In the genomic region with DNA sequence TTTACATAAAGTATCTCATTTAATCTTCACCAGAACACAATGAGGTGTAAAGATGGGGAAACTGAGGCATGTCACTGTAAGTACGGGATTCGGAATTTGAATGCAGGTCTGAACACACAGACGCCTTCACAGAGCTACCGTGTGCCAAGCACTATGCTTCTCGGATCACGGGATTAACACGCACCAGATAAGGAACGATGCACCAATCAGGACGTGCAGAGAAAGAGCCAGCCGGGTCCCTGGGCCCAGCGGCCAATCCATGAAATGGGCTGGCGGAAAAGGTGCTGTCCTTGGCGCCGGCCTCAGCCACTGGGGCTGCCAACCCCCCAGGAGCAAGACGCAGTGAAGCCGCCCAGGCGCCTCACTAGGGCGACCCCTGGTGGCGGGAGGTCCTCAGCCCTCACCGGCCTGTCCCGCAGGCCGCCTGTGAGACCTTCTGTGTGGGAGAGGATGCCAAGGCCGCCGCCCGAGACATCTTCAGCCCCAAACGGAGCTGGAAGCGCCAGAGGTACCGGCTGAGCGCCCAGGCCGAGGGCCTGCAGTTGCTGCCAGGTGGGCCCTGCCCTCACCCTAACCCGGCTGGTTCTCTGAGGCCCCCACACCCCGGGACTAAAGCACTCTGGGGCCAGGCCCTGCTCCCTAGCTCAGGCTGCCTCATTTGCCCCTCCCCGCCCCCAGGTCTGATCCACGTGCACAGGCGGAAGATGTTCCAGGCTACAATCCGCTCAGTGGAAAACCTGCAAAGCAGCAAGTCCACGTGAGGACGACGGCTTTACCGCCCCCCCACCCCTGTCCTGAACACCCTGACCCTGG, we compare ENCODE assay signal across 6 cellular contexts. TPM values are rescaled to one million over a fixed set of nuclear protein-coding genes. Genes with fewer than 3 reads are reported as not detected.
DNase-seq lines count a peak whose midpoint lies in the region; ATAC-seq and TF ChIP-seq lines count a peak whose summit lies in the region.

No MANE protein-coding gene starts in this region.

- H3K36me3 ChIP-seq in BE2C = no peaks in the 10 kb centered on the region

- peaks cover 11% of the 10 kb centered on the region for H3K4me1 ChIP-seq in BE2C

- H3K9me3 ChIP-seq in BE2C = no peaks in the 10 kb centered on the region

- ATAC-seq in HG02678 (IDR thresholded peaks at IDR 0.05; ENCODE audit: unreplicated experiment) = peak; percentile 57

- no peaks in the 10 kb centered on the region for H3K27me3 ChIP-seq in BE2C

- DNase-seq in BE2C (peak; percentile 49), foreskin fibroblast (peak in 1 of 2 donors; percentile 54), NCI-H128 (lab: John Stamatoyannopoulos, UW; ENCODE audit: unreplicated experiment) (no peak)
- peak; percentile 81 to 82 for DNase-seq in activated CD4-positive, alpha-beta T cell treated with anti-CD3 and anti-CD28 coated beads for 24 hours (ENCODE audit: low read depth in 2 of 2)
- peak; percentile 87 to 92 for DNase-seq in stimulated activated CD4-positive, alpha-beta T cell treated with anti-CD3 and anti-CD28 coated beads, Interleukin-2, amount 100 ng/mL, for 24 hours

- H3K4me3 ChIP-seq in BE2C (ENCODE audit: low read depth, low read length) (no peak overlapping the region), foreskin fibroblast (ENCODE audit: low read depth in 1 of 2, low read length in 2 of 2) (no peak overlapping the region)

- TF ChIP-seq CTCF in BE2C (IDR thresholded peaks at IDR 0.05; ENCODE audit: low read depth, low read length) (peak; percentile 36), foreskin fibroblast (IDR thresholded peaks at IDR 0.05; ENCODE audit: low read depth, low read length) (peak; percentile 49)

RNA-seq across cellular contexts. Expression of a gene that starts 15.6 kb away (rescaled TPM):
- 41.6 TPM for polyA plus RNA-seq in BE2C (2012; ENCODE audit: insufficient read depth, insufficient read length, low read depth)

RNA-seq across cellular contexts. Expression of a gene that starts 17.9 kb away (rescaled TPM):
- polyA plus RNA-seq in BE2C (2012; ENCODE audit: insufficient read depth, insufficient read length, low read depth) = 19.0 TPM

RNA-seq across cellular contexts. Expression of a gene that starts 19.5 kb away (rescaled TPM):
- polyA plus RNA-seq in BE2C (2012; ENCODE audit: insufficient read depth, insufficient read length, low read depth) = 56.9 TPM

RNA-seq across cellular contexts. Expression of a gene that starts 30.6 kb away (rescaled TPM):
- 637 TPM for polyA plus RNA-seq in BE2C (2012; ENCODE audit: insufficient read depth, insufficient read length, low read depth)

RNA-seq across cellular contexts. Expression of a gene that starts 39.6 kb away (rescaled TPM):
- 5.9 TPM for polyA plus RNA-seq in BE2C (2012; ENCODE audit: insufficient read depth, insufficient read length, low read depth)
